Comparison of ENCODE assay signal across 1 cellular context in genomic region chrX:133294126-133294525, GRCh38.
TF ChIP-seq lines count a peak whose summit lies in the region.

No MANE protein-coding gene starts in this region.

TF ChIP-seq in H1, 55 proteins besides CTCF, POLR2A, EP300 and RAD21:
- no peak for TF ChIP-seq CHD2 (IDR thresholded peaks at IDR 0.05; ENCODE audit: low read length)
- TF ChIP-seq BRCA1 (IDR thresholded peaks at IDR 0.05; ENCODE audit: low read depth, low read length) = no peak
- TF ChIP-seq ASH2L (IDR thresholded peaks at IDR 0.05; ENCODE audit: low read length) = no peak
- TF ChIP-seq POLR2AphosphoS5 (IDR thresholded peaks at IDR 0.05; ENCODE audit: low read depth, low read length) = 0 out of 2 replicates have a peak, but pooled peaks have one; percentile 10
